Comparison of ENCODE assay signal across 9 cellular contexts in genomic region chr3:11847607-11848006, GRCh38. TPM values are rescaled to one million over a fixed set of nuclear protein-coding genes. Genes with fewer than 3 reads are reported as not detected.
DNase-seq lines count a peak whose midpoint lies in the region; FAIRE-seq and TF ChIP-seq lines count a peak whose summit lies in the region.
"Had no signal": no experiment of that assay in that cellular context is flagged by ENCODE, and none has a peak within 500 bp of the region (broad histone marks: within the 10 kb centered on the region; RNA-seq: fewer than 3 reads in every experiment).

No MANE protein-coding gene starts in this region.

- H3K27ac ChIP-seq in SU-DHL-6 (ENCODE audit: low read depth, low read length), result no peak overlapping the region
- H3K27ac ChIP-seq in endothelial cell of umbilical vein (ENCODE audit: insufficient read depth, low read depth, low read length), result no peak overlapping the region
- peak overlapping the region; percentile 62 for H3K27ac ChIP-seq in skeletal muscle tissue (ENCODE audit: low read depth, low read length)

- no peak overlapping the region for H3K4me3 ChIP-seq in SU-DHL-6 (ENCODE audit: insufficient read depth, low read length, poor library complexity, severe bottlenecking)
- H3K4me3 ChIP-seq in endothelial cell of umbilical vein (replicated peaks in 1 of 3; ENCODE audit: insufficient read depth in 1 of 3, low read depth in 1 of 3, low read length in 3 of 3), result no peak overlapping the region
- no peak overlapping the region for H3K4me3 ChIP-seq in skeletal muscle tissue (ENCODE audit: low read length in 3 of 3)

- POLR2A ChIA-PET in endothelial cell of umbilical vein (lab: Charles Lee), result no interaction called here

- peak; percentile 13 for DNase-seq in DMS53 (lab: John Stamatoyannopoulos, UW)
- no peak for DNase-seq in DMS53 treated with DMSO at 0.1 percent for 48 hours (lab: John Stamatoyannopoulos, UW; ENCODE audit: unreplicated experiment)
- DNase-seq in endothelial cell of umbilical vein (ENCODE audit: low read depth, low spot score), result no peak
- no peak for DNase-seq in NCI-H510A (lab: John Stamatoyannopoulos, UW)
- no peak for DNase-seq in NCI-H1105 treated with DMSO at 0.1 percent for 48 hours (lab: John Stamatoyannopoulos, UW)
- DNase-seq in NCI-H1694 (lab: John Stamatoyannopoulos, UW), result no peak

- H3F3A ChIP-seq in SU-DHL-6 (ENCODE audit: insufficient read depth), result no peaks in the 10 kb centered on the region

- no peaks in the 10 kb centered on the region for H3K27me3 ChIP-seq in SU-DHL-6 (ENCODE audit: low read length)
- H3K27me3 ChIP-seq in endothelial cell of umbilical vein (ENCODE audit: control insufficient read depth in 2 of 2, insufficient read depth in 2 of 2, low read length in 2 of 2), result peaks cover 3 to 7% of the 10 kb centered on the region in 2 experiments
- H3K27me3 ChIP-seq in skeletal muscle tissue (ENCODE audit: control insufficient read depth in 3 of 3, insufficient read depth in 3 of 3, low read length in 3 of 3), result peaks cover 0 to 3% (median 0%) of the 10 kb centered on the region in 3 donors

- BruUV-seq in endothelial cell of umbilical vein (replicated peaks; lab: Mats Ljungman, UMichigan), result no TSS peak

- no peaks in the 10 kb centered on the region for H3K9me1 ChIP-seq in endothelial cell of umbilical vein (replicated peaks; ENCODE audit: control insufficient read depth, extremely low read depth, insufficient read depth, low read length)

- dilution Hi-C loops in endothelial cell of umbilical vein (cut with MboI; ENCODE audit: extremely low pct_ligation_motif_present, low sequenced_read_pairs), result no loop called here

- H3K4me1 ChIP-seq in endothelial cell of umbilical vein (ENCODE audit: control insufficient read depth, extremely low read depth, insufficient read depth, low read length), result peaks cover 15% of the 10 kb centered on the region
- peaks cover 14 to 23% (median 20%) of the 10 kb centered on the region in 3 donors for H3K4me1 ChIP-seq in skeletal muscle tissue (ENCODE audit: control insufficient read depth in 3 of 3, insufficient read depth in 3 of 3, low read length in 3 of 3)

- no peak for TF ChIP-seq POLR2A in endothelial cell of umbilical vein (IDR thresholded peaks at IDR 0.05; ENCODE audit: low read depth, low read length)

- TF ChIP-seq CTCF in SU-DHL-6 (IDR thresholded peaks at IDR 0.05; ENCODE audit: insufficient read depth, low read length, poor library complexity, severe bottlenecking), result no peak
- TF ChIP-seq CTCF in endothelial cell of umbilical vein (IDR thresholded peaks at IDR 0.05; ENCODE audit: extremely low read depth in 1 of 2, insufficient read depth in 1 of 2, low read depth in 1 of 2, low read length in 2 of 2), result no peak

- intact Hi-C loops in endothelial cell of umbilical vein (cut with micrococcal nuclease), result loop anchor here (2.0 to 5.0 kb wide), 2 partner anchors 130 to 331 kb away; no protein-coding TSS in a partner anchor

- H3K79me2 ChIP-seq in SU-DHL-6 (ENCODE audit: insufficient read depth, low read length) (peaks cover 28% of the 10 kb centered on the region), endothelial cell of umbilical vein (ENCODE audit: control insufficient read depth, insufficient read depth, low read length) (peaks cover 19% of the 10 kb centered on the region)

- H3K4me2 ChIP-seq in SU-DHL-6 (ENCODE audit: low read depth, low read length, poor library complexity, severe bottlenecking), result no peak overlapping the region
- no peak overlapping the region for H3K4me2 ChIP-seq in endothelial cell of umbilical vein (ENCODE audit: insufficient read depth, low read length)

- H3K9me3 ChIP-seq in SU-DHL-6 (ENCODE audit: insufficient read depth, low read length) (no peaks in the 10 kb centered on the region), endothelial cell of umbilical vein (replicated peaks; ENCODE audit: control insufficient read depth, insufficient read depth, low read length) (no peaks in the 10 kb centered on the region), skeletal muscle tissue (ENCODE audit: control insufficient read depth in 3 of 3, low read length in 3 of 3) (no peaks in the 10 kb centered on the region)

- H3K36me3 ChIP-seq in SU-DHL-6 (ENCODE audit: low read length) (no peaks in the 10 kb centered on the region), endothelial cell of umbilical vein (ENCODE audit: control insufficient read depth in 2 of 2, extremely low read depth in 1 of 2, insufficient read depth in 2 of 2, low read length in 2 of 2) (peaks cover 0 to 5% of the 10 kb centered on the region in 2 experiments), skeletal muscle tissue (ENCODE audit: control insufficient read depth in 3 of 3, insufficient read depth in 3 of 3, low read length in 3 of 3) (peaks cover 9 to 15% (median 12%) of the 10 kb centered on the region in 3 donors)

- no peak overlapping the region for H3K9ac ChIP-seq in SU-DHL-6 (ENCODE audit: low read length)
- H3K9ac ChIP-seq in endothelial cell of umbilical vein (replicated peaks; ENCODE audit: extremely low read depth, insufficient read depth, low read length), result no peak overlapping the region
- no peak overlapping the region for H3K9ac ChIP-seq in skeletal muscle tissue (ENCODE audit: low read depth in 1 of 3, low read length in 3 of 3)

- no peaks in the 10 kb centered on the region for H3K9me2 ChIP-seq in SU-DHL-6 (replicated peaks; ENCODE audit: insufficient read depth, low read length)

- H2AFZ ChIP-seq in SU-DHL-6 (ENCODE audit: low read depth, low read length, severe bottlenecking) (peak overlapping the region; percentile 90), endothelial cell of umbilical vein (ENCODE audit: low read depth, low read length) (peak overlapping the region; percentile 49)

- CTCF ChIA-PET in endothelial cell of umbilical vein (lab: Charles Lee), result interaction anchor here (1.1 kb wide), 1 partner anchor 27 kb away, joined by 3 read pairs; no protein-coding TSS in a partner anchor

- FAIRE-seq in endothelial cell of umbilical vein (lab: Jason Lieb, UNC), result no peak
- FAIRE-seq: A204.1 had no signal

- H4K20me1 ChIP-seq in SU-DHL-6 (ENCODE audit: low read depth, low read length) (no peaks in the 10 kb centered on the region), endothelial cell of umbilical vein (replicated peaks; ENCODE audit: control insufficient read depth, extremely low read depth, insufficient read depth, low read length) (no peaks in the 10 kb centered on the region)

TF ChIP-seq in endothelial cell of umbilical vein, 7 proteins besides CTCF, POLR2A, EP300 and RAD21:
- TF ChIP-seq FOS (IDR thresholded peaks at IDR 0.05; ENCODE audit: borderline replicate concordance, insufficient read depth, low read length) (no peak), POLR2AphosphoS5 (IDR thresholded peaks at IDR 0.05; ENCODE audit: insufficient read depth, low read depth, low read length) (no peak), GATA2 (IDR thresholded peaks at IDR 0.05; ENCODE audit: insufficient read depth, insufficient read length, low read depth, low read length) (no peak), JUN (IDR thresholded peaks at IDR 0.05; ENCODE audit: borderline replicate concordance, insufficient read depth, insufficient read length, low read depth) (no peak), MYC (IDR thresholded peaks at IDR 0.05; ENCODE audit: low read depth, low read length) (no peak), EZH2 (IDR thresholded peaks at IDR 0.05; ENCODE audit: borderline replicate concordance, low read depth, low read length, severe bottlenecking) (no peak)
- TF ChIP-seq, protein P1, sequence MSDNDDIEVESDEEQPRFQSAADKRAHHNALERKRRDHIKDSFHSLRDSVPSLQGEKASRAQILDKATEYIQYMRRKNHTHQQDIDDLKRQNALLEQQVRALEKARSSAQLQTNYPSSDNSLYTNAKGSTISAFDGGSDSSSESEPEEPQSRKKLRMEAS (IDR thresholded peaks at IDR 0.05; ENCODE audit: insufficient read depth, insufficient read length), result no peak
TF ChIP-seq in endothelial cell of umbilical vein: peak in this region for 0.

RNA-seq across cellular contexts. Expression of gene TAMM41, which starts 0.9 kb away (rescaled TPM):
- 25.1 and 29.7 TPM in 2 replicates for total RNA-seq in endothelial cell of umbilical vein
- 12.6 and 18.7 TPM in 2 replicates for polyA plus RNA-seq in endothelial cell of umbilical vein
- polyA plus RNA-seq in endothelial cell of umbilical vein (2011; cell fraction: cytosol; rRNA removed), result 11.9 and 15.9 TPM in 2 replicates
- polyA plus RNA-seq in endothelial cell of umbilical vein (2011; cell fraction: nucleus; rRNA removed), result 19.5 TPM in 2 replicates
- polyA plus RNA-seq in endothelial cell of umbilical vein (2012), result 17.5 and 21.1 TPM in 2 replicates
- 22.4 and 25.3 TPM in 2 replicates for polyA minus RNA-seq in endothelial cell of umbilical vein
- polyA minus RNA-seq in endothelial cell of umbilical vein (2011; cell fraction: cytosol; rRNA and poly(A)+ RNA removed), result 23.7 TPM
- polyA minus RNA-seq in endothelial cell of umbilical vein (2011; cell fraction: nucleus; rRNA and poly(A)+ RNA removed), result 31.4 and 32.8 TPM in 2 replicates
- total RNA-seq in skeletal muscle tissue, result 8.4 TPM
